9 cellular contexts compared by ENCODE assay signal in the genomic region with DNA sequence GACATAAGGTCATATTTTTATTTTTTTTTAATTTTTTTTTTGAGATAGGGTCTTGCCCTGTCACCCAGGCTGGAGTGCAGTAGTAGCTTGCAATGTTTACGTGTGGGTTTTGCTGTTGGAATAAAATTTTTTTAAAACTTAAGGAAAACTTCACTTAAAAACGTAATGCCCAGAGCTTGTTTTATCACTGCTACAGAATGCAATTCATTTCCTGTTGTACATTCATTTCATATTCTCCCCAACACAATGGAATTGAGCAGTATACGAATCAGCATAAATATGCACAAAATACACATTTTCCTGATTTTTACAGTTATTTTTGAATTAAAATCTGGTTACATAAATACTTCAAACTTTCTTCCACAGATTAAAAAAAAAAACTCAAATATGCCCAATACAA. TPM values are rescaled to one million over a fixed set of nuclear protein-coding genes. Genes with fewer than 3 reads are reported as not detected.
DNase-seq lines count a peak whose midpoint lies in the region; ATAC-seq and TF ChIP-seq lines count a peak whose summit lies in the region.
"Had no signal": no experiment of that assay in that cellular context is flagged by ENCODE, and none has a peak within 500 bp of the region (broad histone marks: within the 10 kb centered on the region; RNA-seq: fewer than 3 reads in every experiment).

No MANE protein-coding gene starts in this region.

- H3K4me2 ChIP-seq in neuronal stem cell (ENCODE audit: insufficient read depth, low read length, poor library complexity, severe bottlenecking), result no peak overlapping the region

- H3K4me1 Mint-ChIP-seq in T-helper 17 cell, result peaks cover 27% of the 10 kb centered on the region
- H3K4me1 Mint-ChIP-seq in endothelial cell (ENCODE audit: unreplicated experiment), result peaks cover 57% of the 10 kb centered on the region
- H3K4me1 Mint-ChIP-seq in stimulated activated naive CD8-positive, alpha-beta T cell treated with anti-CD3 and anti-CD28 coated beads, Interleukin-15, amount 100 ng/mL, for 72 hours, result peaks cover 47% of the 10 kb centered on the region

- WGBS in mesodermal cell (ENCODE audit: insufficient coverage in 2 of 2), 2 experiments, result no CpG with 5 or more reads among the region's 3 CpGs
- no CpG with 5 or more reads among the region's 3 CpGs for WGBS in neuronal stem cell (ENCODE audit: extremely low coverage in 2 of 2, insufficient read length in 2 of 2, insufficient replicate concordance in 1 of 2), 2 donors

- no peaks in the 10 kb centered on the region for H3K27me3 Mint-ChIP-seq in T-helper 17 cell
- H3K27me3 Mint-ChIP-seq in endothelial cell (ENCODE audit: unreplicated experiment), result peaks cover 8% of the 10 kb centered on the region
- no peaks in the 10 kb centered on the region for H3K27me3 Mint-ChIP-seq in stimulated activated naive CD8-positive, alpha-beta T cell treated with anti-CD3 and anti-CD28 coated beads, Interleukin-15, amount 100 ng/mL, for 72 hours

- no peak for TF ChIP-seq CTCF in AG10803 (conservative IDR thresholded peaks at IDR 0.05; ENCODE audit: low read length)
- TF ChIP-seq CTCF in endothelial cell (IDR thresholded peaks at IDR 0.05; ENCODE audit: unreplicated experiment), result no peak

- peak; percentile 6 for DNase-seq in AG10803 (ENCODE audit: low read depth)
- no peak for DNase-seq in T-helper 17 cell
- DNase-seq in endothelial cell (ENCODE audit: low spot score), result no peak
- DNase-seq in NCI-H146 treated with DMSO at 0.1 percent for 48 hours (lab: John Stamatoyannopoulos, UW; ENCODE audit: unreplicated experiment), result no peak
- no peak for DNase-seq in MV-4-11 (lab: John Stamatoyannopoulos, UW)
- no peak for DNase-seq in stimulated activated naive CD8-positive, alpha-beta T cell treated with anti-CD3 and anti-CD28 coated beads, Interleukin-15, amount 100 ng/mL, for 72 hours
- no peak for DNase-seq in neuronal stem cell (ENCODE audit: low spot score)
- DNase-seq: GF-D8 had no signal

- peak overlapping the region; percentile 39 for H3K27ac ChIP-seq in mesodermal cell (ENCODE audit: low read depth, low read length, severe bottlenecking)
- no peak overlapping the region for H3K27ac ChIP-seq in neuronal stem cell (replicated peaks; ENCODE audit: low read length)

- H3K27ac Mint-ChIP-seq in T-helper 17 cell (peak overlapping the region; percentile 91), endothelial cell (ENCODE audit: unreplicated experiment) (peak overlapping the region; percentile 99)
- no peak overlapping the region for H3K27ac Mint-ChIP-seq in stimulated activated naive CD8-positive, alpha-beta T cell treated with anti-CD3 and anti-CD28 coated beads, Interleukin-15, amount 100 ng/mL, for 72 hours

- no peaks in the 10 kb centered on the region for H3K9me3 Mint-ChIP-seq in endothelial cell (ENCODE audit: unreplicated experiment)
- no peaks in the 10 kb centered on the region for H3K9me3 Mint-ChIP-seq in stimulated activated naive CD8-positive, alpha-beta T cell treated with anti-CD3 and anti-CD28 coated beads, Interleukin-15, amount 100 ng/mL, for 72 hours

- H2AFZ ChIP-seq in neuronal stem cell (ENCODE audit: low read length), result no peak overlapping the region

- peaks cover 12% of the 10 kb centered on the region for H3K36me3 ChIP-seq in mesodermal cell (ENCODE audit: control insufficient read depth, insufficient read depth, low read length)
- H3K36me3 ChIP-seq in neuronal stem cell (replicated peaks in 1 of 2; ENCODE audit: control insufficient read depth in 2 of 2, insufficient read depth in 2 of 2, low read length in 2 of 2), result no peaks in the 10 kb centered on the region

- ATAC-seq in T-helper 17 cell, result no peak
- no peak for ATAC-seq in stimulated activated naive CD8-positive, alpha-beta T cell treated with anti-CD3 and anti-CD28 coated beads, Interleukin-15, amount 100 ng/mL, for 72 hours

- no peak overlapping the region for H3K18ac ChIP-seq in neuronal stem cell (ENCODE audit: low read length)

- H3K9ac ChIP-seq in neuronal stem cell (ENCODE audit: low read depth, low read length, poor library complexity), result no peak overlapping the region

- no peak overlapping the region for H3K4me3 ChIP-seq in AG10803 (ENCODE audit: low read length)
- H3K4me3 ChIP-seq in mesodermal cell (ENCODE audit: extremely low read depth, insufficient read depth, low read length, poor library complexity, severe bottlenecking), result no peak overlapping the region
- H3K4me3 ChIP-seq in neuronal stem cell (ENCODE audit: low read length in 2 of 2), result no peak overlapping the region

- H3K4me1 ChIP-seq in mesodermal cell (ENCODE audit: control insufficient read depth, insufficient read depth, low read length, poor library complexity, severe bottlenecking) (peaks cover 4% of the 10 kb centered on the region), neuronal stem cell (ENCODE audit: control insufficient read depth in 2 of 2, insufficient read depth in 1 of 2, low read depth in 1 of 2, low read length in 2 of 2) (peaks cover 0 to 2% of the 10 kb centered on the region in 2 donors)

- no peak overlapping the region for H4K91ac ChIP-seq in neuronal stem cell (ENCODE audit: low read depth, low read length, poor library complexity)

- H2BK120ac ChIP-seq in neuronal stem cell (ENCODE audit: low read depth, low read length), result no peak overlapping the region

- H3K4ac ChIP-seq in neuronal stem cell (ENCODE audit: low read length), result no peak overlapping the region

- no peak overlapping the region for H2BK5ac ChIP-seq in neuronal stem cell (ENCODE audit: low read length)

- H3K9me3 ChIP-seq in T-helper 17 cell (ENCODE audit: control insufficient read depth, low read length, poor library complexity, severe bottlenecking) (no peaks in the 10 kb centered on the region), mesodermal cell (ENCODE audit: control insufficient read depth, low read length) (no peaks in the 10 kb centered on the region), neuronal stem cell (replicated peaks in 1 of 2; ENCODE audit: control insufficient read depth in 2 of 2, insufficient read depth in 1 of 2, low read depth in 1 of 2, low read length in 2 of 2) (no peaks in the 10 kb centered on the region)

- H2AK5ac ChIP-seq in neuronal stem cell (ENCODE audit: low read depth, low read length), result no peak overlapping the region

- no peaks in the 10 kb centered on the region for H3K79me1 ChIP-seq in neuronal stem cell (ENCODE audit: low read depth, low read length)

- peaks cover 2% of the 10 kb centered on the region for H3K36me3 Mint-ChIP-seq in T-helper 17 cell (ENCODE audit: low read depth)
- H3K36me3 Mint-ChIP-seq in endothelial cell (ENCODE audit: low read depth, unreplicated experiment), result no peaks in the 10 kb centered on the region

- no peak overlapping the region for H4K8ac ChIP-seq in neuronal stem cell (ENCODE audit: low read depth, low read length)

- H3K27me3 ChIP-seq in neuronal stem cell (ENCODE audit: control insufficient read depth in 3 of 3, insufficient read depth in 3 of 3, low read depth in 1 of 3, low read length in 3 of 3), result no peaks in the 10 kb centered on the region

- H3K23ac ChIP-seq in neuronal stem cell (ENCODE audit: low read depth, low read length, poor library complexity), result no peak overlapping the region

- H3K4me3 Mint-ChIP-seq in T-helper 17 cell, result no peak overlapping the region
- peak overlapping the region; percentile 1 for H3K4me3 Mint-ChIP-seq in endothelial cell (ENCODE audit: unreplicated experiment)
- no peak overlapping the region for H3K4me3 Mint-ChIP-seq in stimulated activated naive CD8-positive, alpha-beta T cell treated with anti-CD3 and anti-CD28 coated beads, Interleukin-15, amount 100 ng/mL, for 72 hours

- H3K14ac ChIP-seq in neuronal stem cell (ENCODE audit: low read length), result no peak overlapping the region

- H2BK12ac ChIP-seq in neuronal stem cell (ENCODE audit: low read length), result no peak overlapping the region

- H2BK15ac ChIP-seq in neuronal stem cell (ENCODE audit: low read length), result no peak overlapping the region

RNA-seq across cellular contexts. Expression of gene RSU1, which starts 40.3 kb away (rescaled TPM):
- total RNA-seq in T-helper 17 cell, result 10 to 100 TPM; 60.1 to 72.5 TPM
- 118 TPM for total RNA-seq in endothelial cell (ENCODE audit: unreplicated experiment)
- 70.2 TPM for polyA plus RNA-seq in mesodermal cell (2013, experiment 1 of 2)
- 64.3 TPM for polyA plus RNA-seq in mesodermal cell (2013, experiment 2 of 2)
- polyA plus RNA-seq in neuronal stem cell (2013, experiment 1 of 2), result 36.1 TPM
- 36.0 TPM for polyA plus RNA-seq in neuronal stem cell (2013, experiment 2 of 2)

Comparison
In these comparisons a context has a peak if more than half of its experiments do, and no peak if none do; other contexts are left out.
1. H3K27ac Mint-ChIP-seq: peak in T-helper 17 cell (single experiment) and endothelial cell (single experiment); none in stimulated activated naive CD8-positive, alpha-beta T cell treated with anti-CD3 and anti-CD28 coated beads, Interleukin-15, amount 100 ng/mL, for 72 hours (0 of 2).